Comparison of ENCODE assay signal across 1 cellular context in the genomic region with DNA sequence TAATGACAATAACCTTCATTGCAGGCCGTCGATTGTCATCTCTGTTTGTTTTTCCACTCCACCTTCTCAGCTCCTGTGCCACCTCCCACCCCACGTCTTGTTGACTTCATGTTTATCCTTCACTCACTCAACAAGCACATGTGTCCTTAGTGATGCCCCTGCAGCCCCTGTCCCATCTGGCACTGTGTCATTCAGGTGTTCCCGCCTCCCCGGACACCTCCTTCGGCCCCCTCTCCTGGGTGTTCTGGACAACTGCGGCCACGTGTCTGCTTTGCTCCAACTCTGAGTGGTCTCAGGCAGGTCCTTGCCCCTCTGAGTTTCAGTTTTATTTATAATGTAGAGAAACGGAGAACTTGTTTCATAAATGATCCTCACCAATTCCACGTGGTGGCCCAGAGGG.
TF ChIP-seq lines count a peak whose summit lies in the region.

No MANE protein-coding gene starts in this region.

TF ChIP-seq in IMR-90, 13 proteins besides CTCF, POLR2A, EP300 and RAD21:
- TF ChIP-seq, protein P1, sequence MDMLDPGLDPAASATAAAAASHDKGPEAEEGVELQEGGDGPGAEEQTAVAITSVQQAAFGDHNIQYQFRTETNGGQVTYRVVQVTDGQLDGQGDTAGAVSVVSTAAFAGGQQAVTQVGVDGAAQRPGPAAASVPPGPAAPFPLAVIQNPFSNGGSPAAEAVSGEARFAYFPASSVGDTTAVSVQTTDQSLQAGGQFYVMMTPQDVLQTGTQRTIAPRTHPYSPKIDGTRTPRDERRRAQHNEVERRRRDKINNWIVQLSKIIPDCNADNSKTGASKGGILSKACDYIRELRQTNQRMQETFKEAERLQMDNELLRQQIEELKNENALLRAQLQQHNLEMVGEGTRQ (IDR thresholded peaks at IDR 0.05; ENCODE audit: low read depth, low read length): no peak
- TF ChIP-seq RFX5 (IDR thresholded peaks at IDR 0.05; ENCODE audit: low read depth, low read length): no peak
